In the genomic region with DNA sequence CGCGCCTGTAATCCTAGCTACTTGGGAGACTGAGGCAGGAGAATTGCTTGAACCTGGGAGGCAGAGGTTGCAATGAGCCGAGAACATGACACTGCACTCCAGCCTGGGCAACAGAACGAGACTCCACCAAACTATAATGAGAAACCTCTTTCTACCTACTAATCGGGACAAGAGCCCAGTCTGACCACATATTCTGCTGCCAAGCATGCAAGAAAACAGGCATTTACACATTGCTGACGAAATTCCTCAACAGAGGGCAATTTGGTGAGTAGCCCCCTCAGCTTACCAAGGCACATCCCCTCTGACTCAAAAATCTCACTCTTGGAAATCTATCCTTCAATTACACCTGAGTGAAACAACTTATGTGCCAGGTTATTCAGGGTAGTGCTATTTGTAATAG, we compare ENCODE assay signal across 16 cellular contexts.
DNase-seq lines count a peak whose midpoint lies in the region; ATAC-seq and TF ChIP-seq lines count a peak whose summit lies in the region.
"Had no signal": no experiment of that assay in that cellular context is flagged by ENCODE, and none has a peak within 500 bp of the region (broad histone marks: within the 10 kb centered on the region; RNA-seq: fewer than 3 reads in every experiment).

No MANE protein-coding gene starts in this region.

- TF ChIP-seq CTCF in AG10803 (conservative IDR thresholded peaks at IDR 0.05; ENCODE audit: low read length) (no peak), VCaP (conservative IDR thresholded peaks at IDR 0.05) (no peak), Calu3 (IDR thresholded peaks at IDR 0.05; ENCODE audit: unreplicated experiment) (no peak)

- intact Hi-C loops in Calu3 (cut with micrococcal nuclease; ENCODE audit: unreplicated experiment): no loop called here

- no peak overlapping the region for H3K4me3 ChIP-seq in AG10803 (ENCODE audit: low read length)
- H3K4me3 ChIP-seq: BLaER1 treated with 17β-estradiol and CSF1 and Interleukin-3, amounts not matched to agents 10 nM and 100 nM; GM23248; HAP-1 had no signal

- H3K4me3 Mint-ChIP-seq in Calu3 (ENCODE audit: low read depth, unreplicated experiment): no peak overlapping the region
- H3K4me3 Mint-ChIP-seq: B cell; CD4-positive, CD25-positive, alpha-beta regulatory T cell; CD8-positive, alpha-beta memory T cell had no signal

- H3K27ac ChIP-seq in VCaP: peak overlapping the region; percentile 32; the same call in 1 of the 2 replicates
- H3K27ac ChIP-seq: BLaER1 treated with 17β-estradiol and CSF1 and Interleukin-3, amounts not matched to agents 10 nM and 100 nM; GM23248 had no signal

- CTCF ChIA-PET in Calu3 (lab: Charles Lee): no interaction called here

- no peak for ATAC-seq in HG02798 (IDR thresholded peaks at IDR 0.05; ENCODE audit: poor library complexity, unreplicated experiment)

- H3K27ac Mint-ChIP-seq in Calu3 (ENCODE audit: unreplicated experiment): no peak overlapping the region

- H3K36me3 Mint-ChIP-seq in Calu3 (ENCODE audit: insufficient read depth, unreplicated experiment): no peaks in the 10 kb centered on the region

- H3K27me3 Mint-ChIP-seq in Calu3 (ENCODE audit: unreplicated experiment): no peaks in the 10 kb centered on the region
- H3K27me3 Mint-ChIP-seq: B cell; CD4-positive, CD25-positive, alpha-beta regulatory T cell; CD8-positive, alpha-beta memory T cell had no signal

- no peaks in the 10 kb centered on the region for H3K9me3 Mint-ChIP-seq in Calu3 (ENCODE audit: low read depth, unreplicated experiment)
- H3K9me3 Mint-ChIP-seq: CD4-positive, CD25-positive, alpha-beta regulatory T cell; CD8-positive, alpha-beta memory T cell had no signal

- H3K4me1 Mint-ChIP-seq in Calu3 (ENCODE audit: low read depth, unreplicated experiment): no peaks in the 10 kb centered on the region

- BruUV-seq in Calu3 (replicated peaks; lab: Mats Ljungman, UMichigan): no TSS peak

- peak; percentile 16 for DNase-seq in AG10803 (ENCODE audit: low read depth)
- DNase-seq in astrocyte of the hippocampus (ENCODE audit: low read depth, low spot score): peak; percentile 71
- DNase-seq in fibroblast of peridontal ligament (ENCODE audit: extremely low read depth): peak; percentile 45
- no peak for DNase-seq in putamen (ENCODE audit: low spot score)
- no peak for DNase-seq in NCI-H1092 (lab: John Stamatoyannopoulos, UW)
- no peak for DNase-seq in Calu3
- DNase-seq: 8988T; CD4-positive, CD25-positive, alpha-beta regulatory T cell; CD8-positive, alpha-beta memory T cell; COR-L47; GM23248 had no signal

Comparison
In these comparisons a context has a peak if more than half of its experiments do, and no peak if none do; other contexts are left out.
1. DNase-seq: peak in AG10803 (single experiment), astrocyte of the hippocampus (single experiment) and fibroblast of peridontal ligament (single experiment); none in putamen (single experiment), NCI-H1092 (single experiment) and Calu3 (single experiment).